Comparison of ENCODE assay signal across 9 cellular contexts in genomic region chr7:150799741-150800575, GRCh38. TPM values are rescaled to one million over a fixed set of nuclear protein-coding genes. Genes with fewer than 3 reads are reported as not detected.
A peak's percentile ranks its signal among the peaks of the same experiment; 100 is the strongest.
DNase-seq lines count a peak whose midpoint lies in the region; ATAC-seq, FAIRE-seq and TF ChIP-seq lines count a peak whose summit lies in the region.
"Had no signal": no experiment of that assay in that cellular context is flagged by ENCODE, and none has a peak within 500 bp of the region (broad histone marks: within the 10 kb centered on the region; RNA-seq: fewer than 3 reads in every experiment).

TMEM176B (minus strand) TSS chr7:150800364; CDS start chr7:150796569, 3,795 bp downstream.

- in situ Hi-C loops in HepG2 (cut with HindIII; ENCODE audit: extremely low pct_ligation_motif_present, low pct_unique_long_range_greater_than_20kb) = no loop called here

- H4K20me1 ChIP-seq in HepG2 (ENCODE audit: insufficient read depth, low read length) = no peaks in the 10 kb centered on the region

- H3K36me3 ChIP-seq in liver (ENCODE audit: control insufficient read depth in 4 of 4, insufficient read depth in 3 of 4, low read depth in 1 of 4, low read length in 3 of 4) (peaks cover 3 to 36% (median 29%) of the 10 kb centered on the region in 4 donors), HepG2 (replicated peaks in 1 of 2; ENCODE audit: control insufficient read depth in 1 of 2, insufficient read depth in 2 of 2, low read length in 2 of 2) (no peaks in the 10 kb centered on the region)
- H3K36me3 ChIP-seq: SJSA1 had no signal

- no peaks in the 10 kb centered on the region for H3K79me2 ChIP-seq in HepG2 (ENCODE audit: insufficient read depth, low read length)

- intact Hi-C loops in HepG2 (cut with micrococcal nuclease; ENCODE audit: unreplicated experiment) = no loop called here

- POLR2A ChIA-PET in HepG2 (lab: Yijun Ruan, JAX) = no interaction called here

- CTCF ChIA-PET in HepG2 (lab: Yijun Ruan, JAX; ENCODE audit: low intra/inter-chr PET ratio, low total read pairs) = no interaction called here

- H3K27me3 ChIP-seq in liver (ENCODE audit: control insufficient read depth in 4 of 4, insufficient read depth in 4 of 4, low read length in 3 of 4) (no peaks in the 10 kb centered on the region), HepG2 (ENCODE audit: control insufficient read depth in 1 of 2, insufficient read depth in 2 of 2, low read length in 2 of 2) (peaks cover 0 to 14% of the 10 kb centered on the region in 2 experiments; a peak in 2 of 5 replicates)

- H3K27ac Mint-ChIP-seq in natural killer cell treated with Interleukin-12 subunit alpha and Interleukin-12 subunit beta and Interleukin-15 and Interleukin-18, amount 100 ng/mL, for 72 hours = no peak within 1 kb of the TSS
- H3K27ac Mint-ChIP-seq in HFFc6 = no peak within 1 kb of the TSS

- 6% methylated on average over 74 of the region's 74 CpGs for whole genome bisulfite sequencing in liver
- WGBS in HepG2 (ENCODE audit: low lambda C conversion rate) = 77% methylated on average over 74 of the region's 74 CpGs

- H3K9ac ChIP-seq in liver (ENCODE audit: low read depth in 1 of 2, low read length in 2 of 2) = peak within 1 kb of the TSS; percentile 89 to 100
- no peak within 1 kb of the TSS for H3K9ac ChIP-seq in HepG2 (ENCODE audit: insufficient read depth, low read depth, low read length)

- TF ChIP-seq RAD21 in liver (IDR thresholded peaks at IDR 0.05) (peak in 1 of 2 donors; percentile 32), HepG2 (CRISPR knock-in tag; IDR thresholded peaks at IDR 0.05) (no peak)

- no peaks in the 10 kb centered on the region for H3K9me3 ChIP-seq in liver (ENCODE audit: control insufficient read depth in 4 of 4, low read length in 3 of 4)
- no peaks in the 10 kb centered on the region for H3K9me3 ChIP-seq in HepG2 (ENCODE audit: low read length)
- H3K9me3 ChIP-seq: SJSA1 had no signal

- H3K4me1 Mint-ChIP-seq in natural killer cell treated with Interleukin-12 subunit alpha and Interleukin-12 subunit beta and Interleukin-15 and Interleukin-18, amount 100 ng/mL, for 72 hours (ENCODE audit: low read depth in 2 of 2) = peaks cover 0 to 8% of the 10 kb centered on the region in 2 donors
- H3K4me1 Mint-ChIP-seq in HFFc6 (ENCODE audit: low read depth) = no peaks in the 10 kb centered on the region

- TF ChIP-seq EP300 in HepG2 (IDR thresholded peaks at IDR 0.05; ENCODE audit: low read depth in 2 of 2, low read length in 2 of 2) (no peak), HepG2 (CRISPR knock-in tag; IDR thresholded peaks at IDR 0.05; ENCODE audit: borderline replicate concordance) (no peak)

- DNase-seq in HepG2 (ENCODE audit: low spot score) = no peak
- DNase-seq in frontal cortex (ENCODE audit: low spot score in 2 of 2) = peak; percentile 68 to 73
- DNase-seq in natural killer cell treated with Interleukin-12 subunit alpha and Interleukin-12 subunit beta and Interleukin-15 and Interleukin-18, amount 100 ng/mL, for 72 hours (ENCODE audit: low spot score) = no peak
- DNase-seq in HFFc6 = no peak
- DNase-seq in effector CD8-positive, alpha-beta T cell (lab: John Stamatoyannopoulos, UW) = no peak
- DNase-seq in NOMO-1 treated with DMSO at 0.1 percent for 48 hours (lab: John Stamatoyannopoulos, UW; ENCODE audit: unreplicated experiment) = no peak

- no peak for TF ChIP-seq CTCF in liver (IDR thresholded peaks at IDR 0.05; ENCODE audit: low read depth, low read length, missing input control)
- no peak for TF ChIP-seq CTCF in HepG2 (CRISPR knock-in tag; IDR thresholded peaks at IDR 0.05)
- no peak for TF ChIP-seq CTCF in HFFc6 (IDR thresholded peaks at IDR 0.05)

- no peak within 1 kb of the TSS for H2AFZ ChIP-seq in HepG2 (ENCODE audit: low read length)

- FAIRE-seq in HepG2 (lab: Jason Lieb, UNC) = no peak
- no peak for FAIRE-seq in frontal cortex (lab: Jason Lieb, UNC)

- H3K4me3 ChIP-seq in liver (ENCODE audit: low read depth in 1 of 3, low read length in 3 of 3) = peak within 1 kb of the TSS; percentile 86 to 94 (median 90)
- no peak within 1 kb of the TSS for H3K4me3 ChIP-seq in HepG2 (replicated peaks in 1 of 3; ENCODE audit: insufficient read depth in 1 of 3, low read depth in 2 of 3, low read length in 3 of 3)
- H3K4me3 ChIP-seq: SJSA1 had no signal

- H3K4me1 ChIP-seq in liver (ENCODE audit: control insufficient read depth in 4 of 4, insufficient read depth in 4 of 4, low read length in 3 of 4) (peaks cover 2 to 43% (median 20%) of the 10 kb centered on the region in 4 donors), HepG2 (ENCODE audit: insufficient read depth, low read length) (no peaks in the 10 kb centered on the region)
- H3K4me1 ChIP-seq: SJSA1 had no signal

- BruUV-seq in HepG2 (replicated peaks; lab: Mats Ljungman, UMichigan) = no TSS peak

- peak within 1 kb of the TSS; percentile 49 for H3K4me3 Mint-ChIP-seq in natural killer cell treated with Interleukin-12 subunit alpha and Interleukin-12 subunit beta and Interleukin-15 and Interleukin-18, amount 100 ng/mL, for 72 hours
- H3K4me3 Mint-ChIP-seq in HFFc6 = no peak within 1 kb of the TSS

- ATAC-seq in HepG2 (no peak), GM18502 (IDR thresholded peaks at IDR 0.05; ENCODE audit: poor library complexity, unreplicated experiment) (no peak)
- ATAC-seq in natural killer cell treated with Interleukin-12 subunit alpha and Interleukin-12 subunit beta and Interleukin-15 and Interleukin-18, amount 100 ng/mL, for 72 hours = no peak

- no peaks in the 10 kb centered on the region for H3K9me3 Mint-ChIP-seq in natural killer cell treated with Interleukin-12 subunit alpha and Interleukin-12 subunit beta and Interleukin-15 and Interleukin-18, amount 100 ng/mL, for 72 hours
- H3K9me3 Mint-ChIP-seq in HFFc6 = no peaks in the 10 kb centered on the region; the same call in 1 of the 2 replicates

- no peak for TF ChIP-seq POLR2A in HepG2 (IDR thresholded peaks at IDR 0.05; ENCODE audit: insufficient read depth in 1 of 2, low read depth in 2 of 2, low read length in 2 of 2)

- no peak within 1 kb of the TSS for H3K4me2 ChIP-seq in HepG2 (ENCODE audit: low read depth, low read length)

- H3K27me3 Mint-ChIP-seq in natural killer cell treated with Interleukin-12 subunit alpha and Interleukin-12 subunit beta and Interleukin-15 and Interleukin-18, amount 100 ng/mL, for 72 hours = peaks cover 36% of the 10 kb centered on the region in 2 donors
- H3K27me3 Mint-ChIP-seq in HFFc6 (ENCODE audit: insufficient read depth) = peaks cover 10% of the 10 kb centered on the region

- no peaks in the 10 kb centered on the region for H3K36me3 Mint-ChIP-seq in natural killer cell treated with Interleukin-12 subunit alpha and Interleukin-12 subunit beta and Interleukin-15 and Interleukin-18, amount 100 ng/mL, for 72 hours
- no peaks in the 10 kb centered on the region for H3K36me3 Mint-ChIP-seq in HFFc6 (ENCODE audit: low read depth)

- H3K27ac ChIP-seq in liver (ENCODE audit: low read depth in 1 of 2, low read length in 2 of 2) (peak within 1 kb of the TSS; percentile 95 to 97), HepG2 (ENCODE audit: extremely low read length, insufficient read depth, low read length) (no peak within 1 kb of the TSS)
- H3K27ac ChIP-seq: SJSA1 had no signal

TF ChIP-seq in liver, 16 proteins besides CTCF, POLR2A, EP300 and RAD21 (continues in another document):
- TF ChIP-seq RXRA (IDR thresholded peaks at IDR 0.05) (peak; percentile 13 to 68), HNF4A (conservative IDR thresholded peaks at IDR 0.05) (no peak), SP1 (IDR thresholded peaks at IDR 0.05) (peak; percentile 43), TAF1 (conservative IDR thresholded peaks at IDR 0.05) (peak; percentile 43), FOXA1 (IDR thresholded peaks at IDR 0.05) (no peak), HNF4G (IDR thresholded peaks at IDR 0.05) (no peak)

TF ChIP-seq in HepG2, 621 proteins besides CTCF, POLR2A, EP300 and RAD21 (continues in another document):
- TF ChIP-seq TOE1 (CRISPR knock-in tag; IDR thresholded peaks at IDR 0.05) (no peak), ESRRA (CRISPR knock-in tag; IDR thresholded peaks at IDR 0.05; ENCODE audit: low read depth) (no peak), ZSCAN12 (CRISPR knock-in tag; IDR thresholded peaks at IDR 0.05) (no peak), KDM5B (CRISPR knock-in tag; IDR thresholded peaks at IDR 0.05; ENCODE audit: borderline replicate concordance) (no peak), MAFF (IDR thresholded peaks at IDR 0.05; ENCODE audit: low read depth, low read length) (no peak), ZC3H13 (CRISPR knock-in tag; IDR thresholded peaks at IDR 0.05) (no peak), KLF9 (CRISPR knock-in tag; IDR thresholded peaks at IDR 0.05; ENCODE audit: low read depth) (no peak), ZNF607 (CRISPR knock-in tag; IDR thresholded peaks at IDR 0.05; ENCODE audit: borderline replicate concordance) (no peak)

RNA-seq across cellular contexts. Expression of gene TMEM176B, which starts in this region (rescaled TPM):
- 1,000 to 10,000 TPM in 1 of 2 donors, 100 to 1,000 TPM in 1; 382 to 1,041 TPM for total RNA-seq in liver
- 1,000 to 10,000 TPM in 1 of 2 donors, 100 to 1,000 TPM in 1; 957 to 1,317 TPM for polyA plus RNA-seq in liver
- not detected in 2 replicates for total RNA-seq in HepG2 (2016; rRNA removed; fragmentation: Illumina TruSeq; extraction: Trizol)
- not detected in 2 replicates for total RNA-seq in HepG2 (2016; cell fraction: cytosol; rRNA removed; fragmentation: Illumina TruSeq; extraction: Trizol; ENCODE audit: low read depth)
- total RNA-seq in HepG2 (2016; cell fraction: insoluble cytoplasmic fraction; rRNA removed; fragmentation: Illumina TruSeq; extraction: Trizol) = not detected in 2 replicates
- not detected in 2 replicates for total RNA-seq in HepG2 (2016; cell fraction: membrane; rRNA removed; fragmentation: Illumina TruSeq; extraction: Trizol)
- total RNA-seq in HepG2 (2016; cell fraction: nucleus; rRNA removed; fragmentation: Illumina TruSeq; extraction: Trizol) = not detected in 2 replicates
- polyA plus RNA-seq in HepG2 (2011; rRNA removed) = not detected in 2 replicates
- not detected in 2 replicates for polyA plus RNA-seq in HepG2 (2011; cell fraction: cytosol; rRNA removed)
- polyA plus RNA-seq in HepG2 (2011; cell fraction: nucleus; rRNA removed) = not detected in 2 replicates
- not detected in 2 replicates for polyA plus RNA-seq in HepG2 (2012)
- polyA plus RNA-seq in HepG2 (2016; cell fraction: cytosol; fragmentation: Illumina TruSeq; extraction: Trizol; ENCODE audit: low read depth) = not detected in 2 replicates
- not detected in 2 replicates for polyA plus RNA-seq in HepG2 (2016; cell fraction: insoluble cytoplasmic fraction; fragmentation: Illumina TruSeq; extraction: Trizol; ENCODE audit: low read depth)
- not detected in 2 replicates for polyA plus RNA-seq in HepG2 (2016; cell fraction: membrane; fragmentation: Illumina TruSeq; extraction: Trizol; ENCODE audit: low read depth)
- not detected in 2 replicates for polyA plus RNA-seq in HepG2 (2016; cell fraction: nucleus; fragmentation: Illumina TruSeq; extraction: Trizol; ENCODE audit: insufficient read depth, low read depth)
- polyA minus RNA-seq in HepG2 (2011; rRNA and poly(A)+ RNA removed; ENCODE audit: low replicate concordance) = not detected in 2 replicates
- polyA minus RNA-seq in HepG2 (2011; cell fraction: cytosol; rRNA and poly(A)+ RNA removed) = not detected in 2 replicates
- polyA minus RNA-seq in HepG2 (2011; cell fraction: nucleus; rRNA and poly(A)+ RNA removed) = not detected in 2 replicates
- 2.4 TPM for total RNA-seq in frontal cortex
- 1 to 10 TPM in 1 of 2 donors, not detected in 1; 1.2 TPM for total RNA-seq in natural killer cell treated with Interleukin-12 subunit alpha and Interleukin-12 subunit beta and Interleukin-15 and Interleukin-18, amount 100 ng/mL, for 72 hours
- not detected for total RNA-seq in HFFc6 (2021; fragmentation: NEBNext Ultra II Directional; extraction: Animal tissue kit (Norgen Biotek cat#: 25700))
- total RNA-seq: SJSA1 had no signal

Comparison
In these comparisons a context has a peak if more than half of its experiments do, and no peak if none do; other contexts are left out.
1. RNA of gene TMEM176B (total RNA-seq): 382 to 1,041 TPM in liver; 2.4 TPM in frontal cortex (single experiment), 1.2 TPM in natural killer cell treated with Interleukin-12 subunit alpha and Interleukin-12 subunit beta and Interleukin-15 and Interleukin-18, amount 100 ng/mL, for 72 hours, not detected in HepG2 and not detected in HFFc6; every median in the first group is over 100 times any median in the second.
2. RNA of gene TMEM176B (polyA plus RNA-seq): 957 to 1,317 TPM in liver; not detected in HepG2; every median in the first group is over 100 times any median in the second.
3. H3K4me3 ChIP-seq: peak in liver (3 of 3); none in HepG2 (0 of 3).
4. DNase-seq: peak in frontal cortex (2 of 2); none in HepG2 (single experiment), natural killer cell treated with Interleukin-12 subunit alpha and Interleukin-12 subunit beta and Interleukin-15 and Interleukin-18, amount 100 ng/mL, for 72 hours (single experiment), HFFc6 (single experiment), effector CD8-positive, alpha-beta T cell (single experiment) and NOMO-1 treated with DMSO at 0.1 percent for 48 hours (single experiment).